8 cellular contexts compared by ENCODE assay signal in the genomic region with DNA sequence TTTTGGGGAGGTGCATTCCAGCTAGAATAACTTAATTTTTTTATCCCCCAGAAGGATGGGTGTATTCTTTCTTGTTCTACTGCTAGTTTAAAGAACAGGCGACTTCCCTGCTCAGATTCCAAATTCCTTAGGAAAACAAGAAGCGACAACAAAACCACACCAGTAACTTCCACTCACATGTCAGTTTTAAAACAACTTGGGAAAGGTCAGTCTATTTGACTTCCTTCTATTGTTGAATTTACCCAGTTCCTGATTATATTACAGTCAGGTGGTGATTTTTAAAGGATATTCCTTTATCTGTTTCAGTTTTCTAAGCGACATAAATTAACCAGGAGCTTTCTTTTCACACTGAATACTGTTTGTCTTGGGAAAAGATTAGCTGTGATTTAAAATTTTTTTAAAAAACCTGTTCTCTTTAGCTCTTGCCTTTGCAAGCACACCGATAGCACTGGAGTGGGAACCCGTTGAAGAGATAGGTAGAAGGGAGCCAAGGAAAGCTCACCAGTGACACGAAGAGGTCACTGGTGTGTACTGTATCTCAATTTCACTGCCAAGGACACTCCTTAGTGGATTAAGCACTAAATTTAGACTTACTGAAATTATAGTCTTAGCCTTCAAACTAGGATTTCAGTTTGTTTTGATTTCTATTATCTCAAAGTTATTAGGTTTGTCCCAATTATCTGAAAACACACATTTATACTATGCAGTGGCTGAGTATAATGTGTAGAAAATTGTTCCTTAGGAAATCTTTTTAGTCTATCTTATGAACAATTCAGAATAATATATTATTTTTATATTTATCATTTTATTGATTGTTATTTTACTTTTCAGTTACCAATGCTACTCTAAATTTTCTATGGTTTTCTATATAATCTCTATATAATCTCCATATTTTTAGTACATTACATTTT. TPM values are rescaled to one million over a fixed set of nuclear protein-coding genes. Genes with fewer than 3 reads are reported as not detected.
DNase-seq lines count a peak whose midpoint lies in the region; ATAC-seq and TF ChIP-seq lines count a peak whose summit lies in the region.

No MANE protein-coding gene starts in this region.

- TF ChIP-seq EP300 in upper lobe of left lung (IDR thresholded peaks at IDR 0.05) = no peak

- no peaks in the 10 kb centered on the region for H3K9me3 ChIP-seq in HEK293 (ENCODE audit: control insufficient read depth, insufficient read depth, low read depth, low read length)
- no peaks in the 10 kb centered on the region for H3K9me3 ChIP-seq in upper lobe of left lung

- WGBS in upper lobe of left lung, 2 donors = 10 to 13% methylated on average over 6 of the region's 6 CpGs

- CTCF ChIA-PET in HEK293 (lab: Yijun Ruan, JAX) = interaction anchor here (0.5 to 4.1 kb wide), 47 partner anchors 9 to 1587 kb away, joined by 3 to 30 read pairs (median 3); no protein-coding TSS in a partner anchor

- H3K27me3 ChIP-seq in upper lobe of left lung = no peaks in the 10 kb centered on the region

- peak; percentile 87 to 95 for ATAC-seq in upper lobe of left lung (ENCODE audit: low FRiP score in 2 of 2)

- no peak for TF ChIP-seq POLR2A in upper lobe of left lung (IDR thresholded peaks at IDR 0.05)

- no peak overlapping the region for H3K27ac ChIP-seq in HEK293 (ENCODE audit: extremely low read depth, low read depth, low read length)
- peak overlapping the region; percentile 6 to 76 (median 34) for H3K27ac ChIP-seq in upper lobe of left lung

- H3K4me3 ChIP-seq in HEK293 (ENCODE audit: low read depth, low read length) (no peak overlapping the region), LNCaP clone FGC (ENCODE audit: low read depth, low read length) (no peak overlapping the region), upper lobe of left lung (peak overlapping the region in 3 of 4 donors; percentile 6 to 29 (median 9))

- DNase-seq in A172 (ENCODE audit: low spot score) = peak; percentile 75
- no peak for DNase-seq in LNCaP clone FGC (ENCODE audit: low read depth)
- peak; percentile 81 for DNase-seq in OCI-M1 (lab: John Stamatoyannopoulos, UW)
- DNase-seq in dedifferentiated amniotic fluid mesenchymal stem cell (ENCODE audit: extremely low spot score) = peak; percentile 72
- DNase-seq in lung microvascular endothelial cell (ENCODE audit: low read depth in 2 of 2) = peak; percentile 92
- peak in 1 of 2 donors; percentile 58 for DNase-seq in upper lobe of left lung

- POLR2A ChIA-PET in HEK293 (lab: Yijun Ruan, JAX) = interaction anchor here (0.9 to 2.0 kb wide), 2 partner anchors 18 to 21 kb away, joined by 3 to 15 read pairs; no protein-coding TSS in a partner anchor

- TF ChIP-seq CTCF in GM12872 (IDR thresholded peaks at IDR 0.05; ENCODE audit: insufficient read depth, low read depth, low read length) (peak; percentile 81), HEK293 (tag by site-specific recombination; IDR thresholded peaks at IDR 0.05) (0 out of 2 replicates have a peak, but pooled peaks have one; percentile 23), LNCaP clone FGC (IDR thresholded peaks at IDR 0.05; ENCODE audit: control insufficient read depth, extremely low read depth, insufficient read depth) (peak; percentile 85), upper lobe of left lung (IDR thresholded peaks at IDR 0.05) (peak; percentile 24 to 63 (median 56))

- H3K4me1 ChIP-seq in HEK293 (ENCODE audit: control insufficient read depth, insufficient read depth, low read length) (no peaks in the 10 kb centered on the region), upper lobe of left lung (peaks cover 0 to 19% (median 10%) of the 10 kb centered on the region in 4 donors)

- H3K36me3 ChIP-seq in HEK293 (ENCODE audit: control insufficient read depth in 2 of 2, insufficient read depth in 1 of 2, low read length in 2 of 2) (no peaks in the 10 kb centered on the region), upper lobe of left lung (no peaks in the 10 kb centered on the region)

TF ChIP-seq in HEK293, 187 proteins besides CTCF, POLR2A, EP300 and RAD21:
- TF ChIP-seq ZBTB20 (tag by site-specific recombination; IDR thresholded peaks at IDR 0.05) (no peak), ZNF10 (tag by site-specific recombination; IDR thresholded peaks at IDR 0.05) (0 out of 2 replicates have a peak, but pooled peaks have one; percentile 37), ZNF654 (tag by site-specific recombination; IDR thresholded peaks at IDR 0.05; ENCODE audit: low read depth) (peak; percentile 81), ZNF660 (tag by site-specific recombination; IDR thresholded peaks at IDR 0.05) (0 out of 2 replicates have a peak, but pooled peaks have one; percentile 21)
- TF ChIP-seq, protein P1, sequence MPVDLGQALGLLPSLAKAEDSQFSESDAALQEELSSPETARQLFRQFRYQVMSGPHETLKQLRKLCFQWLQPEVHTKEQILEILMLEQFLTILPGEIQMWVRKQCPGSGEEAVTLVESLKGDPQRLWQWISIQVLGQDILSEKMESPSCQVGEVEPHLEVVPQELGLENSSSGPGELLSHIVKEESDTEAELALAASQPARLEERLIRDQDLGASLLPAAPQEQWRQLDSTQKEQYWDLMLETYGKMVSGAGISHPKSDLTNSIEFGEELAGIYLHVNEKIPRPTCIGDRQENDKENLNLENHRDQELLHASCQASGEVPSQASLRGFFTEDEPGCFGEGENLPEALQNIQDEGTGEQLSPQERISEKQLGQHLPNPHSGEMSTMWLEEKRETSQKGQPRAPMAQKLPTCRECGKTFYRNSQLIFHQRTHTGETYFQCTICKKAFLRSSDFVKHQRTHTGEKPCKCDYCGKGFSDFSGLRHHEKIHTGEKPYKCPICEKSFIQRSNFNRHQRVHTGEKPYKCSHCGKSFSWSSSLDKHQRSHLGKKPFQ (tag by site-specific recombination; IDR thresholded peaks at IDR 0.05) = peak; percentile 55; the same call in 1 of the 2 replicates

RNA-seq across cellular contexts. Expression of a gene that starts 22.3 kb away (rescaled TPM):
- 108 and 150 TPM in 2 replicates for total RNA-seq in A172 (2014; rRNA removed; shearing (Covaris generic))
- 187 and 258 TPM in 2 replicates for total RNA-seq in lung microvascular endothelial cell
- total RNA-seq in upper lobe of left lung = 10 to 100 TPM; 26.3 to 85.8 (median 42.2) TPM

Comparison
In these comparisons a context has a peak if more than half of its experiments do, and no peak if none do; other contexts are left out.
1. CTCF ChIP-seq: peak in every context shown above with its lines; median percentile 85 in LNCaP clone FGC; 81 in GM12872; 56 in upper lobe of left lung; 23 in HEK293.
2. H3K4me3 ChIP-seq: peak in upper lobe of left lung (3 of 4); none in HEK293 (single experiment) and LNCaP clone FGC (single experiment).